9 cellular contexts compared by ENCODE assay signal in genomic region chr20:33689973-33690372, GRCh38. TPM values are rescaled to one million over a fixed set of nuclear protein-coding genes. Genes with fewer than 3 reads are reported as not detected.
DNase-seq lines count a peak whose midpoint lies in the region; ATAC-seq and TF ChIP-seq lines count a peak whose summit lies in the region.
"Had no signal": no experiment of that assay in that cellular context is flagged by ENCODE, and none has a peak within 500 bp of the region (broad histone marks: within the 10 kb centered on the region; RNA-seq: fewer than 3 reads in every experiment).

No MANE protein-coding gene starts in this region.

- H3K27me3 ChIP-seq in DND-41 (ENCODE audit: insufficient read depth, low read length, poor library complexity) = no peaks in the 10 kb centered on the region

- peak; percentile 85 for DNase-seq in DND-41
- peak; percentile 78 for DNase-seq in SIG-M5 treated with dmso at 0.1 percent for 504 hours (lab: John Stamatoyannopoulos, UW; ENCODE audit: unreplicated experiment)
- DNase-seq in natural killer cell treated with Interleukin-12 subunit alpha and Interleukin-12 subunit beta and Interleukin-15 and Interleukin-18, amount 100 ng/mL, for 72 hours (ENCODE audit: low spot score) = no peak
- no peak for DNase-seq in GM19238 (ENCODE audit: insufficient read length, low spot score)
- DNase-seq in stimulated activated naive B cell treated with anti-CD40 and anti-IgM and Interleukin-4, amounts not matched to agents 10 μg/mL and 1 μg/mL and 100 μg/mL, for 72 hours = no peak

- H3K36me3 Mint-ChIP-seq in activated naive CD4-positive, alpha-beta T cell treated with anti-CD3 and anti-CD28 coated beads, Interleukin-2, amount 50 U/mL, for 24 hours = no peaks in the 10 kb centered on the region
- H3K36me3 Mint-ChIP-seq in natural killer cell treated with Interleukin-12 subunit alpha and Interleukin-12 subunit beta and Interleukin-15 and Interleukin-18, amount 100 ng/mL, for 72 hours = no peaks in the 10 kb centered on the region
- H3K36me3 Mint-ChIP-seq in stimulated activated naive B cell treated with anti-CD40 and anti-IgM and Interleukin-4, amounts not matched to agents 10 μg/mL and 1 μg/mL and 100 μg/mL, for 72 hours = peaks cover under 1 to 5% of the 10 kb centered on the region in 2 donors

- peak overlapping the region; percentile 28 for H3K9ac ChIP-seq in DND-41 (ENCODE audit: low read depth, low read length)

- H3K9me3 Mint-ChIP-seq in activated naive CD4-positive, alpha-beta T cell treated with anti-CD3 and anti-CD28 coated beads, Interleukin-2, amount 50 U/mL, for 24 hours = no peaks in the 10 kb centered on the region
- no peaks in the 10 kb centered on the region for H3K9me3 Mint-ChIP-seq in natural killer cell treated with Interleukin-12 subunit alpha and Interleukin-12 subunit beta and Interleukin-15 and Interleukin-18, amount 100 ng/mL, for 72 hours
- no peaks in the 10 kb centered on the region for H3K9me3 Mint-ChIP-seq in stimulated activated naive B cell treated with anti-CD40 and anti-IgM and Interleukin-4, amounts not matched to agents 10 μg/mL and 1 μg/mL and 100 μg/mL, for 72 hours
- H3K9me3 Mint-ChIP-seq: IgD-negative memory B cell had no signal

- no peak for TF ChIP-seq CTCF in DND-41 (IDR thresholded peaks at IDR 0.05; ENCODE audit: borderline replicate concordance, extremely low read depth, low read length, poor library complexity, severe bottlenecking)

- peaks cover 42% of the 10 kb centered on the region for H3K4me1 Mint-ChIP-seq in activated naive CD4-positive, alpha-beta T cell treated with anti-CD3 and anti-CD28 coated beads, Interleukin-2, amount 50 U/mL, for 24 hours
- peaks cover 32 to 37% of the 10 kb centered on the region in 2 donors for H3K4me1 Mint-ChIP-seq in natural killer cell treated with Interleukin-12 subunit alpha and Interleukin-12 subunit beta and Interleukin-15 and Interleukin-18, amount 100 ng/mL, for 72 hours (ENCODE audit: low read depth in 2 of 2)
- peaks cover 18 to 37% of the 10 kb centered on the region in 2 donors for H3K4me1 Mint-ChIP-seq in stimulated activated naive B cell treated with anti-CD40 and anti-IgM and Interleukin-4, amounts not matched to agents 10 μg/mL and 1 μg/mL and 100 μg/mL, for 72 hours

- no peak overlapping the region for H2AFZ ChIP-seq in DND-41 (ENCODE audit: low read depth, low read length)

- peaks cover 7% of the 10 kb centered on the region for H4K20me1 ChIP-seq in DND-41 (ENCODE audit: insufficient read depth, low read length)

- peaks cover 11% of the 10 kb centered on the region for H3K79me2 ChIP-seq in DND-41 (ENCODE audit: insufficient read depth, low read length)

- peaks cover 7% of the 10 kb centered on the region; the same call in 1 of the 2 replicates for H3K36me3 ChIP-seq in DND-41 (ENCODE audit: insufficient read depth, low read length)

- H3K4me3 ChIP-seq in DND-41 (ENCODE audit: low read depth in 1 of 2, low read length in 2 of 2) = peak overlapping the region in 1 of 2 experiments; percentile 13; a peak in 1 of 4 replicates

- H3K27me3 Mint-ChIP-seq in activated naive CD4-positive, alpha-beta T cell treated with anti-CD3 and anti-CD28 coated beads, Interleukin-2, amount 50 U/mL, for 24 hours = no peaks in the 10 kb centered on the region
- no peaks in the 10 kb centered on the region for H3K27me3 Mint-ChIP-seq in natural killer cell treated with Interleukin-12 subunit alpha and Interleukin-12 subunit beta and Interleukin-15 and Interleukin-18, amount 100 ng/mL, for 72 hours
- no peaks in the 10 kb centered on the region for H3K27me3 Mint-ChIP-seq in stimulated activated naive B cell treated with anti-CD40 and anti-IgM and Interleukin-4, amounts not matched to agents 10 μg/mL and 1 μg/mL and 100 μg/mL, for 72 hours
- H3K27me3 Mint-ChIP-seq: IgD-negative memory B cell had no signal

- H3K27ac Mint-ChIP-seq in activated naive CD4-positive, alpha-beta T cell treated with anti-CD3 and anti-CD28 coated beads, Interleukin-2, amount 50 U/mL, for 24 hours = peak overlapping the region; percentile 65
- H3K27ac Mint-ChIP-seq in natural killer cell treated with Interleukin-12 subunit alpha and Interleukin-12 subunit beta and Interleukin-15 and Interleukin-18, amount 100 ng/mL, for 72 hours = peak overlapping the region; percentile 72 to 76
- H3K27ac Mint-ChIP-seq in stimulated activated naive B cell treated with anti-CD40 and anti-IgM and Interleukin-4, amounts not matched to agents 10 μg/mL and 1 μg/mL and 100 μg/mL, for 72 hours = no peak overlapping the region

- H3K4me2 ChIP-seq in DND-41 (ENCODE audit: insufficient read depth, low read length) = peak overlapping the region; percentile 48

- H3K4me3 Mint-ChIP-seq in activated naive CD4-positive, alpha-beta T cell treated with anti-CD3 and anti-CD28 coated beads, Interleukin-2, amount 50 U/mL, for 24 hours = peak overlapping the region; percentile 73
- H3K4me3 Mint-ChIP-seq in natural killer cell treated with Interleukin-12 subunit alpha and Interleukin-12 subunit beta and Interleukin-15 and Interleukin-18, amount 100 ng/mL, for 72 hours = peak overlapping the region; percentile 73
- no peak overlapping the region for H3K4me3 Mint-ChIP-seq in stimulated activated naive B cell treated with anti-CD40 and anti-IgM and Interleukin-4, amounts not matched to agents 10 μg/mL and 1 μg/mL and 100 μg/mL, for 72 hours
- H3K4me3 Mint-ChIP-seq: IgD-negative memory B cell had no signal

- H3K9me3 ChIP-seq in DND-41 (ENCODE audit: insufficient read depth, low read length, severe bottlenecking) = no peaks in the 10 kb centered on the region

- H3K4me1 ChIP-seq in DND-41 (ENCODE audit: insufficient read depth, low read length) = peaks cover 38% of the 10 kb centered on the region

- ATAC-seq in DND-41 (ENCODE audit: insufficient read depth, low read depth) = peak; percentile 61
- peak in 1 of 2 donors; percentile 28 for ATAC-seq in natural killer cell treated with Interleukin-12 subunit alpha and Interleukin-12 subunit beta and Interleukin-15 and Interleukin-18, amount 100 ng/mL, for 72 hours
- no peak for ATAC-seq in HG02938 (IDR thresholded peaks at IDR 0.05; ENCODE audit: unreplicated experiment)
- ATAC-seq in stimulated activated naive B cell treated with anti-CD40 and anti-IgM and Interleukin-4, amounts not matched to agents 10 μg/mL and 1 μg/mL and 100 μg/mL, for 72 hours (replicated peaks) = no peak
- no peak for ATAC-seq in HG03159 (IDR thresholded peaks at IDR 0.05; ENCODE audit: unreplicated experiment)

- peak overlapping the region; percentile 66 for H3K27ac ChIP-seq in DND-41 (ENCODE audit: low read length)

RNA-seq across cellular contexts. Expression of gene E2F1, which starts 3.8 kb away (rescaled TPM):
- total RNA-seq in natural killer cell treated with Interleukin-12 subunit alpha and Interleukin-12 subunit beta and Interleukin-15 and Interleukin-18, amount 100 ng/mL, for 72 hours = 100 to 1,000 TPM in 1 of 2 donors, 10 to 100 TPM in 1; 45.4 to 123 TPM

RNA-seq across cellular contexts. Expression of gene NECAB3, which starts 15.7 kb away (rescaled TPM):
- 10 to 100 TPM; 16.9 to 29.5 TPM for total RNA-seq in natural killer cell treated with Interleukin-12 subunit alpha and Interleukin-12 subunit beta and Interleukin-15 and Interleukin-18, amount 100 ng/mL, for 72 hours

RNA-seq across cellular contexts. Expression of gene ACTL10, which starts 23.2 kb away (rescaled TPM):
- 1 to 10 TPM; 1.7 to 4.3 TPM for total RNA-seq in natural killer cell treated with Interleukin-12 subunit alpha and Interleukin-12 subunit beta and Interleukin-15 and Interleukin-18, amount 100 ng/mL, for 72 hours

RNA-seq across cellular contexts. Expression of gene C20orf144, which starts 27.8 kb away (rescaled TPM):
- under 1 TPM; 0.12 to 0.81 TPM for total RNA-seq in natural killer cell treated with Interleukin-12 subunit alpha and Interleukin-12 subunit beta and Interleukin-15 and Interleukin-18, amount 100 ng/mL, for 72 hours

RNA-seq across cellular contexts. Expression of gene PXMP4, which starts 30.1 kb away (rescaled TPM):
- 1 to 10 TPM; 6.9 to 9.3 TPM for total RNA-seq in natural killer cell treated with Interleukin-12 subunit alpha and Interleukin-12 subunit beta and Interleukin-15 and Interleukin-18, amount 100 ng/mL, for 72 hours

Comparison
In these comparisons a context has a peak if more than half of its experiments do, and no peak if none do; other contexts are left out.
1. DNase-seq: peak in DND-41 (single experiment) and SIG-M5 treated with dmso at 0.1 percent for 504 hours (single experiment); none in natural killer cell treated with Interleukin-12 subunit alpha and Interleukin-12 subunit beta and Interleukin-15 and Interleukin-18, amount 100 ng/mL, for 72 hours (single experiment), GM19238 (single experiment) and stimulated activated naive B cell treated with anti-CD40 and anti-IgM and Interleukin-4, amounts not matched to agents 10 μg/mL and 1 μg/mL and 100 μg/mL, for 72 hours (single experiment).
2. H3K4me3 Mint-ChIP-seq: peak in activated naive CD4-positive, alpha-beta T cell treated with anti-CD3 and anti-CD28 coated beads, Interleukin-2, amount 50 U/mL, for 24 hours (single experiment) and natural killer cell treated with Interleukin-12 subunit alpha and Interleukin-12 subunit beta and Interleukin-15 and Interleukin-18, amount 100 ng/mL, for 72 hours (single experiment); none in stimulated activated naive B cell treated with anti-CD40 and anti-IgM and Interleukin-4, amounts not matched to agents 10 μg/mL and 1 μg/mL and 100 μg/mL, for 72 hours (0 of 2).